ENCODE assay signal across 1 cellular context in genomic region chr11:46611526-46612304, GRCh38.
TF ChIP-seq lines count a peak whose summit lies in the region.

No MANE protein-coding gene starts in this region.

TF ChIP-seq in K562, 482 proteins besides CTCF, POLR2A, EP300 and RAD21 (continued from another document and continues in another):
- no peak for TF ChIP-seq MLLT1 (IDR thresholded peaks at IDR 0.05)
- no peak for TF ChIP-seq EHMT2 (IDR thresholded peaks at IDR 0.05)
- no peak for TF ChIP-seq MTF1 (CRISPR knock-in tag; IDR thresholded peaks at IDR 0.05; ENCODE audit: borderline replicate concordance)
- no peak for TF ChIP-seq ZNF347 (CRISPR knock-in tag; IDR thresholded peaks at IDR 0.05; ENCODE audit: low read depth)
- TF ChIP-seq ZNF277 (CRISPR knock-in tag; IDR thresholded peaks at IDR 0.05; ENCODE audit: borderline replicate concordance): no peak
- TF ChIP-seq STAT5A (IDR thresholded peaks at IDR 0.05; ENCODE audit: borderline replicate concordance, low read length): peak; percentile 37; the same call in 1 of the 2 replicates
- TF ChIP-seq PATZ1 (CRISPR knock-in tag; IDR thresholded peaks at IDR 0.05; ENCODE audit: borderline replicate concordance): no peak
- TF ChIP-seq CCAR2 (IDR thresholded peaks at IDR 0.05; ENCODE audit: low read depth, low read length): no peak
- no peak for TF ChIP-seq ZNF707 (CRISPR knock-in tag; conservative IDR thresholded peaks at IDR 0.05)
- TF ChIP-seq TAF1 (IDR thresholded peaks at IDR 0.05; ENCODE audit: control insufficient read depth, extremely low read depth, insufficient read depth, low read length, severe bottlenecking): no peak
- no peak for TF ChIP-seq ELF1 (tag; IDR thresholded peaks at IDR 0.05)
- no peak for TF ChIP-seq RB1 (IDR thresholded peaks at IDR 0.05; ENCODE audit: low read depth)
- TF ChIP-seq KHSRP (IDR thresholded peaks at IDR 0.05): no peak
- no peak for TF ChIP-seq DACH1 (IDR thresholded peaks at IDR 0.05; ENCODE audit: partially characterized antibody)
- TF ChIP-seq RCOR1 (IDR thresholded peaks at IDR 0.05; ENCODE audit: borderline replicate concordance in 1 of 2, low read depth in 2 of 2, low read length in 2 of 2): peak in 1 of 2 experiments; percentile 84; a peak in 2 of 4 replicates
- no peak for TF ChIP-seq ZBTB8A (IDR thresholded peaks at IDR 0.05; ENCODE audit: partially characterized antibody)
- TF ChIP-seq HBP1 (CRISPR knock-in tag; IDR thresholded peaks at IDR 0.05): no peak
- TF ChIP-seq RREB1 (CRISPR knock-in tag; IDR thresholded peaks at IDR 0.05): no peak
- TF ChIP-seq ILF3 (IDR thresholded peaks at IDR 0.05; ENCODE audit: borderline replicate concordance): no peak
- no peak for TF ChIP-seq HNRNPK (IDR thresholded peaks at IDR 0.05; ENCODE audit: low read depth, low read length, poor library complexity, severe bottlenecking)
- no peak for TF ChIP-seq RNF2 (IDR thresholded peaks at IDR 0.05)
- TF ChIP-seq CBX8 (IDR thresholded peaks at IDR 0.05; ENCODE audit: borderline replicate concordance, extremely low read depth, low read depth, low read length, poor library complexity, severe bottlenecking): no peak
- peak; percentile 29; the same call in 1 of the 2 replicates for TF ChIP-seq ZNF589 (CRISPR knock-in tag; IDR thresholded peaks at IDR 0.05; ENCODE audit: low read depth)
- no peak for TF ChIP-seq POU5F1 (IDR thresholded peaks at IDR 0.05; ENCODE audit: borderline replicate concordance, low read depth, low read length, partially characterized antibody)
- no peak for TF ChIP-seq CBFB (CRISPR knock-in tag; IDR thresholded peaks at IDR 0.05)
- TF ChIP-seq E2F5 (CRISPR knock-in tag; IDR thresholded peaks at IDR 0.05): no peak
- TF ChIP-seq KDM1A (IDR thresholded peaks at IDR 0.05): peak; percentile 54 to 60; a peak in 2 of 4 replicates
- TF ChIP-seq TEAD1 (CRISPR knock-in tag; IDR thresholded peaks at IDR 0.05): no peak
- peak; percentile 86 for TF ChIP-seq KLF1 (tag; IDR thresholded peaks at IDR 0.05)
- no peak for TF ChIP-seq NBN (IDR thresholded peaks at IDR 0.05; ENCODE audit: low read depth)
- TF ChIP-seq POLR2B (IDR thresholded peaks at IDR 0.05; ENCODE audit: low read depth, partially characterized antibody): no peak
- TF ChIP-seq CEBPZ (IDR thresholded peaks at IDR 0.05; ENCODE audit: borderline replicate concordance, low read depth, low read length): no peak
- no peak for TF ChIP-seq ZNF436 (CRISPR knock-in tag; IDR thresholded peaks at IDR 0.05)
- TF ChIP-seq CXXC5 (CRISPR knock-in tag; IDR thresholded peaks at IDR 0.05): no peak
- no peak for TF ChIP-seq ZFP36 (IDR thresholded peaks at IDR 0.05; ENCODE audit: low read depth, low read length, partially characterized antibody)
- TF ChIP-seq ZNF311 (CRISPR knock-in tag; IDR thresholded peaks at IDR 0.05): no peak
- no peak for TF ChIP-seq SNIP1 (IDR thresholded peaks at IDR 0.05; ENCODE audit: low read depth)
- TF ChIP-seq HDAC1 (IDR thresholded peaks at IDR 0.05): peak in 1 of 2 experiments; percentile 49; a peak in 1 of 4 replicates
- no peak for TF ChIP-seq CHAMP1 (IDR thresholded peaks at IDR 0.05)
- no peak for TF ChIP-seq ZNF184 (CRISPR knock-in tag; IDR thresholded peaks at IDR 0.05)
- no peak for TF ChIP-seq HEY1 (CRISPR knock-in tag; IDR thresholded peaks at IDR 0.05; ENCODE audit: borderline replicate concordance)
- TF ChIP-seq HDAC3 (IDR thresholded peaks at IDR 0.05; ENCODE audit: borderline replicate concordance, partially characterized antibody): no peak
- TF ChIP-seq FOXK2 (conservative IDR thresholded peaks at IDR 0.05 in 1 of 2, IDR thresholded peaks at IDR 0.05 in 1 of 2; ENCODE audit: low read depth in 2 of 2): peak; percentile 52 to 68; a peak in 3 of 4 replicates
- TF ChIP-seq RBM25 (IDR thresholded peaks at IDR 0.05; ENCODE audit: low read depth, low read length, severe bottlenecking): no peak
- no peak for TF ChIP-seq GTF2E2 (tag; IDR thresholded peaks at IDR 0.05)
- peak; percentile 77 for TF ChIP-seq TCF3 (CRISPR knock-in tag; IDR thresholded peaks at IDR 0.05)
- no peak for TF ChIP-seq ZNF584 (CRISPR knock-in tag; IDR thresholded peaks at IDR 0.05; ENCODE audit: low read depth)
